1 cellular context compared by ENCODE assay signal in genomic region chr15:72994778-72995177, GRCh38.
A peak's percentile ranks its signal among the peaks of the same experiment; 100 is the strongest.
TF ChIP-seq lines count a peak whose summit lies in the region.

No MANE protein-coding gene starts in this region.

TF ChIP-seq in HEK293, 187 proteins besides CTCF, POLR2A, EP300 and RAD21 (continued from another document and continues in another):
- TF ChIP-seq ZNF280D (tag by site-specific recombination; IDR thresholded peaks at IDR 0.05) (no peak), ZNF645 (tag by site-specific recombination; IDR thresholded peaks at IDR 0.05) (no peak), ZNF76 (tag by site-specific recombination; IDR thresholded peaks at IDR 0.05; ENCODE audit: borderline replicate concordance, low read depth) (no peak), ZNF677 (tag by site-specific recombination; IDR thresholded peaks at IDR 0.05) (no peak), ZNF473 (tag by site-specific recombination; IDR thresholded peaks at IDR 0.05) (no peak), OVOL3 (tag by site-specific recombination; IDR thresholded peaks at IDR 0.05) (no peak), ZNF157 (tag by site-specific recombination; IDR thresholded peaks at IDR 0.05) (no peak), ZNF266 (tag by site-specific recombination; IDR thresholded peaks at IDR 0.05; ENCODE audit: low read depth) (no peak), ZNF280C (tag by site-specific recombination; IDR thresholded peaks at IDR 0.05) (no peak), HIC1 (tag by site-specific recombination; IDR thresholded peaks at IDR 0.05) (no peak), ZBTB26 (tag by site-specific recombination; optimal IDR thresholded peaks at IDR 0.05) (no peak), ZBTB49 (tag by site-specific recombination; IDR thresholded peaks at IDR 0.05; ENCODE audit: low read depth) (no peak), ZNF664 (tag by site-specific recombination; IDR thresholded peaks at IDR 0.05) (no peak), AEBP2 (tag by site-specific recombination; IDR thresholded peaks at IDR 0.05; ENCODE audit: borderline replicate concordance) (no peak), ZNF621 (tag by site-specific recombination; IDR thresholded peaks at IDR 0.05) (no peak), ZNF449 (tag by site-specific recombination; IDR thresholded peaks at IDR 0.05) (no peak), ZNF426 (tag by site-specific recombination; IDR thresholded peaks at IDR 0.05) (no peak), KLF17 (tag by site-specific recombination; IDR thresholded peaks at IDR 0.05) (peak; percentile 63; the same call in 1 of the 2 replicates), ZNF391 (tag by site-specific recombination; IDR thresholded peaks at IDR 0.05; ENCODE audit: borderline replicate concordance, low read depth) (no peak), ZBTB21 (tag by site-specific recombination; IDR thresholded peaks at IDR 0.05) (no peak), ZNF324 (tag by site-specific recombination; IDR thresholded peaks at IDR 0.05) (no peak), ZBTB8A (tag by site-specific recombination; IDR thresholded peaks at IDR 0.05) (peak; percentile 33; the same call in 1 of the 2 replicates), ZFP37 (tag by site-specific recombination; IDR thresholded peaks at IDR 0.05) (no peak), ZNF626 (tag by site-specific recombination; IDR thresholded peaks at IDR 0.05) (no peak), ZFP3 (tag by site-specific recombination; IDR thresholded peaks at IDR 0.05; ENCODE audit: low read depth) (no peak), KLF8 (tag by site-specific recombination; IDR thresholded peaks at IDR 0.05) (no peak), BCL11A (tag by site-specific recombination; IDR thresholded peaks at IDR 0.05; ENCODE audit: low read depth) (no peak), ZNF596 (tag by site-specific recombination; IDR thresholded peaks at IDR 0.05) (0 out of 2 replicates have a peak, but pooled peaks have one; percentile 28), ZNF398 (tag by site-specific recombination; IDR thresholded peaks at IDR 0.05) (peak; percentile 19; the same call in 1 of the 2 replicates), GLIS2 (tag by site-specific recombination; IDR thresholded peaks at IDR 0.05) (no peak), KLF10 (tag by site-specific recombination; IDR thresholded peaks at IDR 0.05) (no peak), GLIS1 (tag by site-specific recombination; IDR thresholded peaks at IDR 0.05) (no peak), SALL2 (tag by site-specific recombination; IDR thresholded peaks at IDR 0.05; ENCODE audit: borderline replicate concordance) (no peak), ZNF692 (tag by site-specific recombination; IDR thresholded peaks at IDR 0.05) (no peak), ZNF510 (tag by site-specific recombination; IDR thresholded peaks at IDR 0.05; ENCODE audit: insufficient replicate concordance) (no peak), ZNF24 (tag by site-specific recombination; IDR thresholded peaks at IDR 0.05) (0 out of 2 replicates have a peak, but pooled peaks have one; percentile 32), ZBTB1 (tag by site-specific recombination; IDR thresholded peaks at IDR 0.05) (no peak), ZNF600 (tag by site-specific recombination; IDR thresholded peaks at IDR 0.05) (peak; percentile 43; the same call in 1 of the 2 replicates), OSR2 (tag by site-specific recombination; IDR thresholded peaks at IDR 0.05) (0 out of 2 replicates have a peak, but pooled peaks have one; percentile 57), SP3 (tag by site-specific recombination; IDR thresholded peaks at IDR 0.05) (no peak), REPIN1 (tag by site-specific recombination; IDR thresholded peaks at IDR 0.05; ENCODE audit: low read depth) (no peak), ZSCAN30 (tag by site-specific recombination; IDR thresholded peaks at IDR 0.05) (peak; percentile 58; the same call in 1 of the 2 replicates)
